1 cellular context compared by ENCODE assay signal in genomic region chr1:31615414-31615813, GRCh38.
TF ChIP-seq lines count a peak whose summit lies in the region.

No MANE protein-coding gene starts in this region.

TF ChIP-seq in HepG2, 621 proteins besides CTCF, POLR2A, EP300 and RAD21:
- no peak for TF ChIP-seq PLSCR1 (CRISPR knock-in tag; IDR thresholded peaks at IDR 0.05; ENCODE audit: borderline replicate concordance)
- no peak for TF ChIP-seq ZNF773 (CRISPR knock-in tag; IDR thresholded peaks at IDR 0.05; ENCODE audit: borderline replicate concordance)
- TF ChIP-seq BATF2 (CRISPR knock-in tag; IDR thresholded peaks at IDR 0.05) = no peak
- no peak for TF ChIP-seq PTBP1 (IDR thresholded peaks at IDR 0.05; ENCODE audit: low read depth, low read length, poor library complexity, severe bottlenecking)
- no peak for TF ChIP-seq ZNF713 (CRISPR knock-in tag; IDR thresholded peaks at IDR 0.05)
- no peak for TF ChIP-seq NAIF1 (CRISPR knock-in tag; IDR thresholded peaks at IDR 0.05; ENCODE audit: borderline replicate concordance)
- no peak for TF ChIP-seq ZHX2 (IDR thresholded peaks at IDR 0.05; ENCODE audit: low read depth)
- no peak for TF ChIP-seq ZHX2 (CRISPR knock-in tag; IDR thresholded peaks at IDR 0.05; ENCODE audit: borderline replicate concordance)
- TF ChIP-seq ZNF484 (CRISPR knock-in tag; IDR thresholded peaks at IDR 0.05; ENCODE audit: borderline replicate concordance, low read depth) = no peak
- TF ChIP-seq FOSL1 (CRISPR knock-in tag; IDR thresholded peaks at IDR 0.05; ENCODE audit: borderline replicate concordance) = no peak
- TF ChIP-seq YEATS4 (CRISPR knock-in tag; IDR thresholded peaks at IDR 0.05; ENCODE audit: borderline replicate concordance) = no peak
- no peak for TF ChIP-seq MAZ (IDR thresholded peaks at IDR 0.05; ENCODE audit: borderline replicate concordance, low read depth, low read length)
- no peak for TF ChIP-seq MAZ (CRISPR knock-in tag; IDR thresholded peaks at IDR 0.05; ENCODE audit: low read depth)
- no peak for TF ChIP-seq E2F1 (CRISPR knock-in tag; IDR thresholded peaks at IDR 0.05)
